In the genomic region with DNA sequence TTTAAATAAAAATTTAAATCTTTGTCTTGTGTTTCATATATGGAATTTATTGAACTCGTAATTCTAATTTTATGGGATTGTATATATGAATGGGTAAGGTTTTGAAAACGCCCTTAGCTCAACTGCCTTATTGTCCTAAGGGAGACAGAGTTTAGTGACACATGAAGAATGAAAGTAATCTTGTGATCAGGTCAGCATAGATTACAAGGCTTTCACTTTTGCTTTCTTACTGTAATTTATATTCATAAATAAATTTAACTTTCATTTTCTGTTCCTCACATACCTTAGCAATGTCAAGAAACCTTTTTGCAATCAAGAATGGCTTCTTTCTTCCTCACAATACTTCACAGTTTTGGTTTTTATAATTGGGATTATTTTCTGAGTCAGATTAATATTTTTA, we compare ENCODE assay signal across 8 cellular contexts. TPM values are rescaled to one million over a fixed set of nuclear protein-coding genes. Genes with fewer than 3 reads are reported as not detected.
A peak's percentile ranks its signal among the peaks of the same experiment; 100 is the strongest.
DNase-seq lines count a peak whose midpoint lies in the region; ATAC-seq and TF ChIP-seq lines count a peak whose summit lies in the region.

No MANE protein-coding gene starts in this region.

- H3K36me3 ChIP-seq in CD4-positive, alpha-beta memory T cell (ENCODE audit: insufficient read depth, low read length) = peaks cover 10% of the 10 kb centered on the region

- H3K4me1 Mint-ChIP-seq in CD4-positive, alpha-beta memory T cell = peaks cover 27 to 44% (median 36%) of the 10 kb centered on the region in 4 donors
- H3K4me1 Mint-ChIP-seq in activated B cell treated with CpG ODN at 0.5 μM for 24 hours = peaks cover 29% of the 10 kb centered on the region

- no peaks in the 10 kb centered on the region for H3K27me3 Mint-ChIP-seq in CD4-positive, alpha-beta memory T cell
- H3K27me3 Mint-ChIP-seq in activated B cell treated with CpG ODN at 0.5 μM for 24 hours = no peaks in the 10 kb centered on the region

- POLR2A ChIA-PET in CD4-positive, alpha-beta memory T cell (lab: Charles Lee; ENCODE audit: partially characterized antibody) = no interaction called here
- POLR2A ChIA-PET in activated B cell treated with CpG ODN at 0.5 μM for 24 hours (lab: Charles Lee) = interaction anchor here (0.5 kb wide), 1 partner anchor 462 kb away, joined by 5 read pairs; no protein-coding TSS in a partner anchor

- intact Hi-C loops in CD4-positive, alpha-beta memory T cell (cut with micrococcal nuclease) = loop anchor here (2.0 kb wide), 1 partner anchor 15 kb away; a partner anchor contains a TSS
- intact Hi-C loops in activated B cell treated with CpG ODN at 0.5 μM for 24 hours (cut with micrococcal nuclease) (loop anchor here (1.0 kb wide), 2 partner anchors 14 to 27 kb away; a partner anchor contains a TSS), right cardiac atrium (cut with DNase I) (no loop called here)

- H3K27ac ChIP-seq in CD4-positive, alpha-beta memory T cell (ENCODE audit: low read depth, low read length) = no peak overlapping the region
- H3K27ac ChIP-seq in right cardiac atrium (ENCODE audit: low read length) = no peak overlapping the region

- H3K4me3 Mint-ChIP-seq in CD4-positive, alpha-beta memory T cell = peak overlapping the region in 4 of 8 donors; percentile 28 to 55 (median 37)
- H3K4me3 Mint-ChIP-seq in activated B cell treated with CpG ODN at 0.5 μM for 24 hours = no peak overlapping the region

- CTCF ChIA-PET in CD4-positive, alpha-beta memory T cell (lab: Charles Lee; ENCODE audit: partially characterized antibody) = no interaction called here
- CTCF ChIA-PET in activated B cell treated with CpG ODN at 0.5 μM for 24 hours (lab: Charles Lee) = no interaction called here

- no peak overlapping the region for H3K4me3 ChIP-seq in CD4-positive, alpha-beta memory T cell (ENCODE audit: low read length in 2 of 2)
- H3K4me3 ChIP-seq in right cardiac atrium (ENCODE audit: low read length) = no peak overlapping the region

- H3K27me3 ChIP-seq in CD4-positive, alpha-beta memory T cell (ENCODE audit: insufficient read depth, low read length) = no peaks in the 10 kb centered on the region
- H3K27me3 ChIP-seq in right cardiac atrium (ENCODE audit: control insufficient read depth, insufficient read depth) = no peaks in the 10 kb centered on the region

- DNase-seq in CD4-positive, alpha-beta memory T cell = peak in 4 of 5 donors; percentile 4 to 24 (median 11)
- DNase-seq in GM19238 (ENCODE audit: insufficient read length, low spot score) (peak; percentile 9), activated B cell treated with CpG ODN at 0.5 μM for 24 hours (no peak), NCI-H345 treated with DMSO at 0.1 percent for 48 hours (lab: John Stamatoyannopoulos, UW; ENCODE audit: unreplicated experiment) (no peak), iPS-NIHi7 (ENCODE audit: extremely low spot score) (no peak), right cardiac atrium (no peak), amniotic stem cell (lab: John Stamatoyannopoulos, UW) (no peak)

- H3K9me3 ChIP-seq in CD4-positive, alpha-beta memory T cell (ENCODE audit: control insufficient read depth in 1 of 2, low read length in 2 of 2) = no peaks in the 10 kb centered on the region
- no peaks in the 10 kb centered on the region for H3K9me3 ChIP-seq in right cardiac atrium (ENCODE audit: control insufficient read depth, low read length)

- H3K4me1 ChIP-seq in CD4-positive, alpha-beta memory T cell (ENCODE audit: insufficient read depth, low read length) = peaks cover 16% of the 10 kb centered on the region
- peaks cover 2% of the 10 kb centered on the region for H3K4me1 ChIP-seq in right cardiac atrium (ENCODE audit: control insufficient read depth, insufficient read depth, low read length)

- 81% methylated on average over 2 of the region's 2 CpGs for WGBS in right cardiac atrium

- H3K36me3 Mint-ChIP-seq in CD4-positive, alpha-beta memory T cell = peaks cover 40 to 50% of the 10 kb centered on the region in 2 donors
- H3K36me3 Mint-ChIP-seq in activated B cell treated with CpG ODN at 0.5 μM for 24 hours (ENCODE audit: low read depth) = peaks cover 54% of the 10 kb centered on the region

- H3K27ac Mint-ChIP-seq in CD4-positive, alpha-beta memory T cell = peak overlapping the region in 2 of 7 donors; percentile 22 to 29
- H3K27ac Mint-ChIP-seq in activated B cell treated with CpG ODN at 0.5 μM for 24 hours = no peak overlapping the region

- H3K9me3 Mint-ChIP-seq in CD4-positive, alpha-beta memory T cell = no peaks in the 10 kb centered on the region
- H3K9me3 Mint-ChIP-seq in activated B cell treated with CpG ODN at 0.5 μM for 24 hours = no peaks in the 10 kb centered on the region

- ATAC-seq in HG02943 (IDR thresholded peaks at IDR 0.05; ENCODE audit: low read depth, unreplicated experiment) = peak; percentile 90
- ATAC-seq in activated B cell treated with CpG ODN at 0.5 μM for 24 hours (ENCODE audit: low read depth) = peak; percentile 85
- ATAC-seq in right cardiac atrium = no peak

- no peak for TF ChIP-seq CTCF in activated B cell treated with CpG ODN at 0.5 μM for 24 hours (IDR thresholded peaks at IDR 0.05)

RNA-seq across cellular contexts. Expression of a gene that starts 14.4 kb away (rescaled TPM):
- total RNA-seq in CD4-positive, alpha-beta memory T cell = 10 to 100 TPM; 60.7 to 61.8 TPM
- 1 to 10 TPM; 8.5 to 9.0 TPM for polyA plus RNA-seq in CD4-positive, alpha-beta memory T cell
- 25.0 and 29.9 TPM in 2 replicates for total RNA-seq in activated B cell treated with CpG ODN at 0.5 μM for 24 hours
- 10 to 100 TPM; 11.4 to 15.2 (median 12.6) TPM for total RNA-seq in right cardiac atrium
- 3.1 TPM for polyA plus RNA-seq in right cardiac atrium

RNA-seq across cellular contexts. Expression of a gene that starts 26.8 kb away (rescaled TPM):
- total RNA-seq in CD4-positive, alpha-beta memory T cell = 10 to 100 TPM; 13.4 to 13.9 TPM
- polyA plus RNA-seq in CD4-positive, alpha-beta memory T cell = 1 to 10 TPM; 5.7 to 5.9 TPM
- total RNA-seq in activated B cell treated with CpG ODN at 0.5 μM for 24 hours (22.0 and 25.9 TPM in 2 replicates), right cardiac atrium (1 to 10 TPM; 4.2 to 6.6 (median 4.5) TPM)
- polyA plus RNA-seq in right cardiac atrium = 3.5 TPM

Comparison
In these comparisons a context has a peak if more than half of its experiments do, and no peak if none do; other contexts are left out.
1. DNase-seq: peak in CD4-positive, alpha-beta memory T cell (4 of 5) and GM19238 (single experiment); none in activated B cell treated with CpG ODN at 0.5 μM for 24 hours (single experiment), NCI-H345 treated with DMSO at 0.1 percent for 48 hours (single experiment), iPS-NIHi7 (single experiment), right cardiac atrium (0 of 3) and amniotic stem cell (single experiment).
2. ATAC-seq: peak in HG02943 (single experiment) and activated B cell treated with CpG ODN at 0.5 μM for 24 hours (single experiment); none in right cardiac atrium (0 of 2).
3. intact Hi-C loops: an anchor here in CD4-positive, alpha-beta memory T cell (2.0 kb wide) and activated B cell treated with CpG ODN at 0.5 μM for 24 hours (1.0 kb wide); none called in right cardiac atrium.